Comparison of ENCODE assay signal across 12 cellular contexts in the genomic region with DNA sequence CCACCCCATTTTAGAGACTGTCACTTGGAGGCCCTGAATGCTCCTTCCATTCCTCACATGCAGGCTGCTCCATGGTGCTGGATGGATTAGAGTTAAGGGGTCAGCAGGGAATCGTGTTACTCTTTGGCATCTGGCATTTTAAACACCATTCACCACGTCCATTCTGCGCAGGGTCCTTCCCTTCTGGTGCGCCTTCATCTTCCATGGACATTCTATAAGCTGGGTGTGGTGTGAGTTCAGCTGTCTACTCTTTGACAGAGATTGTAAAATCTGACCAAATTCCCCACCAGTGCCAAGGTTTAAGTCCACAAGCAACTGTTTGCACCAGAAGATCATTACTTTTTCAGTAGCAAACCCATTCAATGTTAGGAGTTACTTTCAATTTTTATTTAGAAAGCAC. TPM values are rescaled to one million over a fixed set of nuclear protein-coding genes. Genes with fewer than 3 reads are reported as not detected.
DNase-seq lines count a peak whose midpoint lies in the region; ATAC-seq and TF ChIP-seq lines count a peak whose summit lies in the region.
"Had no signal": no experiment of that assay in that cellular context is flagged by ENCODE, and none has a peak within 500 bp of the region (broad histone marks: within the 10 kb centered on the region; RNA-seq: fewer than 3 reads in every experiment).

No MANE protein-coding gene starts in this region.

- no peaks in the 10 kb centered on the region for H3K27me3 ChIP-seq in brain microvascular endothelial cell (replicated peaks)
- H3K27me3 ChIP-seq in mesenchymal stem cell (ENCODE audit: control insufficient read depth in 1 of 2, insufficient read depth in 1 of 2, low read length in 2 of 2), result no peaks in the 10 kb centered on the region

- ATAC-seq in stimulated activated memory B cell treated with anti-CD40 and anti-IgM and Interleukin-4, amounts not matched to agents 10 μg/mL and 1 μg/mL and 100 μg/mL, for 72 hours, result no peak

- no peak overlapping the region for H3K4ac ChIP-seq in mesenchymal stem cell (ENCODE audit: low read depth in 1 of 2, low read length in 2 of 2)

- H3K14ac ChIP-seq in mesenchymal stem cell (ENCODE audit: low read length in 2 of 2), result no peak overlapping the region

- no peaks in the 10 kb centered on the region for H3K27me3 Mint-ChIP-seq in activated naive CD4-positive, alpha-beta T cell treated with anti-CD3 and anti-CD28 coated beads, Interleukin-2, amount 10 ng/mL, durations not matched to agents 7 days and 5 days
- no peaks in the 10 kb centered on the region for H3K27me3 Mint-ChIP-seq in stimulated activated memory B cell treated with anti-CD40 and anti-IgM and Interleukin-4, amounts not matched to agents 10 μg/mL and 1 μg/mL and 100 μg/mL, for 72 hours
- H3K27me3 Mint-ChIP-seq: type B pancreatic cell had no signal

- H2BK15ac ChIP-seq in mesenchymal stem cell (ENCODE audit: low read depth, poor library complexity, severe bottlenecking), result no peak overlapping the region

- in situ Hi-C loops in brain microvascular endothelial cell (cut with HindIII; ENCODE audit: low pct_ligation_motif_present, low sequenced_read_pairs), result no loop called here

- H3K4me1 Mint-ChIP-seq in activated naive CD4-positive, alpha-beta T cell treated with anti-CD3 and anti-CD28 coated beads, Interleukin-2, amount 10 ng/mL, durations not matched to agents 7 days and 5 days, result peaks cover 29% of the 10 kb centered on the region
- H3K4me1 Mint-ChIP-seq in stimulated activated memory B cell treated with anti-CD40 and anti-IgM and Interleukin-4, amounts not matched to agents 10 μg/mL and 1 μg/mL and 100 μg/mL, for 72 hours, result peaks cover 39% of the 10 kb centered on the region

- H3K27ac ChIP-seq in brain microvascular endothelial cell, result peak overlapping the region; percentile 98
- H3K27ac ChIP-seq in mesenchymal stem cell (ENCODE audit: low read length, poor library complexity, severe bottlenecking), result peak overlapping the region; percentile 82

- H3K4me3 Mint-ChIP-seq in activated naive CD4-positive, alpha-beta T cell treated with anti-CD3 and anti-CD28 coated beads, Interleukin-2, amount 10 ng/mL, durations not matched to agents 7 days and 5 days, result no peak overlapping the region
- peak overlapping the region; percentile 3 for H3K4me3 Mint-ChIP-seq in stimulated activated memory B cell treated with anti-CD40 and anti-IgM and Interleukin-4, amounts not matched to agents 10 μg/mL and 1 μg/mL and 100 μg/mL, for 72 hours
- H3K4me3 Mint-ChIP-seq: type B pancreatic cell had no signal

- H3K23ac ChIP-seq in mesenchymal stem cell (ENCODE audit: low read length in 2 of 2), result no peak overlapping the region

- no peak overlapping the region for H2BK120ac ChIP-seq in mesenchymal stem cell (ENCODE audit: low read depth, low read length)

- CTCF ChIA-PET in activated naive CD4-positive, alpha-beta T cell treated with anti-CD3 and anti-CD28 coated beads, Interleukin-2, amount 10 ng/mL, durations not matched to agents 7 days and 5 days (lab: Charles Lee), result no interaction called here

- no peak overlapping the region for H4K91ac ChIP-seq in mesenchymal stem cell (ENCODE audit: low read length)

- H4K8ac ChIP-seq in mesenchymal stem cell (ENCODE audit: low read length), result no peak overlapping the region

- H3K9me3 ChIP-seq in mesenchymal stem cell (ENCODE audit: control insufficient read depth, low read length), result no peaks in the 10 kb centered on the region

- no peak overlapping the region for H3K18ac ChIP-seq in mesenchymal stem cell (ENCODE audit: low read depth in 1 of 2, low read length in 2 of 2)

- H3K36me3 ChIP-seq in brain microvascular endothelial cell (replicated peaks) (peaks cover 23% of the 10 kb centered on the region), mesenchymal stem cell (ENCODE audit: control insufficient read depth in 1 of 2, insufficient read depth in 2 of 2, low read depth in 1 of 2, low read length in 2 of 2) (peaks cover 19 to 77% of the 10 kb centered on the region in 2 experiments)

- peak overlapping the region; percentile 15 for H3K9ac ChIP-seq in mesenchymal stem cell (ENCODE audit: low read length)

- H2BK5ac ChIP-seq in mesenchymal stem cell (ENCODE audit: low read depth, low read length, poor library complexity, severe bottlenecking), result peak overlapping the region; percentile 31

- WGBS in mesenchymal stem cell, result 92% methylated on average over 2 of the region's 4 CpGs

- peaks cover 32% of the 10 kb centered on the region for H3K4me1 ChIP-seq in mesenchymal stem cell (ENCODE audit: control insufficient read depth, insufficient read depth, low read depth, low read length)

- H3K9me3 Mint-ChIP-seq in activated naive CD4-positive, alpha-beta T cell treated with anti-CD3 and anti-CD28 coated beads, Interleukin-2, amount 10 ng/mL, durations not matched to agents 7 days and 5 days, result no peaks in the 10 kb centered on the region
- H3K9me3 Mint-ChIP-seq in stimulated activated memory B cell treated with anti-CD40 and anti-IgM and Interleukin-4, amounts not matched to agents 10 μg/mL and 1 μg/mL and 100 μg/mL, for 72 hours, result no peaks in the 10 kb centered on the region
- H3K9me3 Mint-ChIP-seq: type B pancreatic cell had no signal

- H2AFZ ChIP-seq in mesenchymal stem cell (ENCODE audit: low read depth, low read length), result no peak overlapping the region

- H3K27ac Mint-ChIP-seq in activated naive CD4-positive, alpha-beta T cell treated with anti-CD3 and anti-CD28 coated beads, Interleukin-2, amount 10 ng/mL, durations not matched to agents 7 days and 5 days, result peak overlapping the region; percentile 61
- H3K27ac Mint-ChIP-seq in stimulated activated memory B cell treated with anti-CD40 and anti-IgM and Interleukin-4, amounts not matched to agents 10 μg/mL and 1 μg/mL and 100 μg/mL, for 72 hours, result peak overlapping the region; percentile 23
- H3K27ac Mint-ChIP-seq: type B pancreatic cell had no signal

- H3K4me2 ChIP-seq in mesenchymal stem cell (ENCODE audit: low read length, poor library complexity, severe bottlenecking), result no peak overlapping the region

- no peak overlapping the region for H2BK12ac ChIP-seq in mesenchymal stem cell (ENCODE audit: low read length in 2 of 2)

- peaks cover 77% of the 10 kb centered on the region for H3K36me3 Mint-ChIP-seq in activated naive CD4-positive, alpha-beta T cell treated with anti-CD3 and anti-CD28 coated beads, Interleukin-2, amount 10 ng/mL, durations not matched to agents 7 days and 5 days
- H3K36me3 Mint-ChIP-seq in stimulated activated memory B cell treated with anti-CD40 and anti-IgM and Interleukin-4, amounts not matched to agents 10 μg/mL and 1 μg/mL and 100 μg/mL, for 72 hours, result peaks cover 64% of the 10 kb centered on the region

- TF ChIP-seq CTCF in brain microvascular endothelial cell (IDR thresholded peaks at IDR 0.05; ENCODE audit: low read depth, low read length, missing control alignments), result no peak

- H3K79me1 ChIP-seq in mesenchymal stem cell (replicated peaks; ENCODE audit: low read length, poor library complexity, severe bottlenecking), result peaks cover 9% of the 10 kb centered on the region

- H3K4me3 ChIP-seq in brain microvascular endothelial cell (ENCODE audit: low read depth, low read length) (no peak overlapping the region), mesenchymal stem cell (ENCODE audit: insufficient read depth in 1 of 2, low read depth in 1 of 2, low read length in 2 of 2) (no peak overlapping the region)

- H2AK5ac ChIP-seq in mesenchymal stem cell (ENCODE audit: low read length, severe bottlenecking), result peak overlapping the region; percentile 18

- DNase-seq in activated naive CD4-positive, alpha-beta T cell treated with anti-CD3 and anti-CD28 coated beads, Interleukin-2, amount 10 ng/mL, durations not matched to agents 7 days and 5 days, result no peak
- no peak for DNase-seq in activated naive CD4-positive, alpha-beta T cell treated with Interleukin-2 at 50 U/mL for 16 hours
- DNase-seq in brain microvascular endothelial cell (no peak), mesenchymal stem cell (no peak), DMS79 (lab: John Stamatoyannopoulos, UW) (no peak), COR-L47 (lab: John Stamatoyannopoulos, UW) (no peak)
- no peak for DNase-seq in stimulated activated CD4-positive, alpha-beta T cell treated with anti-CD3 and anti-CD28 coated beads, Interleukin-2, amount 100 ng/mL, for 24 hours
- DNase-seq: activated CD8-positive, alpha-beta memory T cell treated with anti-CD3 and anti-CD28 coated beads, Interleukin-2, amount 50 U/mL, for 48 hours; caudate nucleus; NCI-H345 had no signal

RNA-seq across cellular contexts. Expression of a gene that starts 47.8 kb away (rescaled TPM):
- polyA plus RNA-seq in mesenchymal stem cell (2013, experiment 1 of 2), result 25.2 TPM
- 24.1 TPM for polyA plus RNA-seq in mesenchymal stem cell (2013, experiment 2 of 2)

RNA-seq across cellular contexts. Expression of a gene that starts 48.3 kb away (rescaled TPM):
- 8.0 TPM for polyA plus RNA-seq in mesenchymal stem cell (2013, experiment 1 of 2)
- 7.8 TPM for polyA plus RNA-seq in mesenchymal stem cell (2013, experiment 2 of 2)

RNA-seq across cellular contexts. Expression of a gene that starts 50.8 kb away (rescaled TPM):
- 17.6 TPM for polyA plus RNA-seq in mesenchymal stem cell (2013, experiment 1 of 2)
- 18.0 TPM for polyA plus RNA-seq in mesenchymal stem cell (2013, experiment 2 of 2)
